ENCODE assay signal across 9 cellular contexts in the genomic region with DNA sequence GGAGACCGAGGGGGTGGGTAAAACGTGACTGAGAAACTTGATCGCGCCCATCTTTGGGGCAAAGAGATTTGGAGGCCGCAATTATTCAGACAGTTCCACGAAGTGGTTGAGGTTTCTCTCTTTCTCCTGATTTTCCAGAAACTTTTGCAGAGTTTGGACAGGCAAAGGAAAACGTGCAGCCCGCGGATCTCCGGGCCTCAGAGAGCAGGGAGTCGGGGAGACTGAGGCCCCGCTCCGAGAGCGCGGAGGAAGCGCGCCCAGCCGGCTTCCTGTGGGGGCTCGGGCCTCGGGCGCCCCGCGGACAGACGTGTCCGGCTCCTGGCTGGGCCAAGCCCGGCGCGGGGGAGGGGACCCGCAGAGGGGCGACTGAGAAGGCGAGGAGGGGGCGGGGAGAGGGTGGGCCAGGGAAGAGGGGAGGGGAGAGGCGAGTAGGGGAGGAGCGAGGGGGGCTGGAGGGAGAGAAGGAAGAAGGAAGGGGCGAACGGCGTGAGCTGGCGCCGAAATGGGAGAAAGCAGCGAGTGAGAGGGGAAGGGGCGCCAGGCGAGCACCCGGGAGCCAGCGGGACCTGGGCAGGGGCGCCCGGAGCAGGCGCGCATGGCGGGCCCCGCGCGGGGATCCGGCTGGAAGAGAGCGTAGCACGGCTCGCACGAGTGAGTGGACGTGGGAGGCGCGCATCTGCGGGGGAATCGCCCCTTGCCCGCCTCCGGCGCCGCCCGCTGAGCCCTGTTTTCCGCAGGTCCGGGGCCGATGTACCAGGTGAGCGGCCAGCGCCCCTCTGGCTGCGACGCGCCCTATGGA. TPM values are rescaled to one million over a fixed set of nuclear protein-coding genes. Genes with fewer than 3 reads are reported as not detected.
DNase-seq lines count a peak whose midpoint lies in the region; TF ChIP-seq lines count a peak whose summit lies in the region.
"Had no signal": no experiment of that assay in that cellular context is flagged by ENCODE, and none has a peak within 500 bp of the region (broad histone marks: within the 10 kb centered on the region; RNA-seq: fewer than 3 reads in every experiment).

A gene with protein sequence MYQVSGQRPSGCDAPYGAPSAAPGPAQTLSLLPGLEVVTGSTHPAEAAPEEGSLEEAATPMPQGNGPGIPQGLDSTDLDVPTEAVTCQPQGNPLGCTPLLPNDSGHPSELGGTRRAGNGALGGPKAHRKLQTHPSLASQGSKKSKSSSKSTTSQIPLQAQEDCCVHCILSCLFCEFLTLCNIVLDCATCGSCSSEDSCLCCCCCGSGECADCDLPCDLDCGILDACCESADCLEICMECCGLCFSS (plus strand): TSS at position 467 of the 799 bp plus-strand sequence. CDS start 282 bp downstream, at position 749.

- no peak within 1 kb of the TSS for H3K4me3 ChIP-seq in CD8-positive, alpha-beta memory T cell (ENCODE audit: low read length)
- H3K4me3 ChIP-seq in SJCRH30 = peak within 1 kb of the TSS; percentile 88
- peak within 1 kb of the TSS; percentile 61 for H3K4me3 ChIP-seq in fibroblast of pulmonary artery (replicated peaks; ENCODE audit: low read depth, low read length)
- H3K4me3 ChIP-seq in osteoblast (ENCODE audit: insufficient read depth, low read length) = no peak within 1 kb of the TSS
- H3K4me3 ChIP-seq: SJSA1 had no signal

- H3K27me3 ChIP-seq in CD8-positive, alpha-beta memory T cell (ENCODE audit: insufficient read depth, low read length, poor library complexity, severe bottlenecking) = peaks cover 23% of the 10 kb centered on the region
- H3K27me3 ChIP-seq in SJCRH30 (no peaks in the 10 kb centered on the region), osteoblast (ENCODE audit: insufficient read depth, low read length) (peaks cover 86% of the 10 kb centered on the region)

- no peak for DNase-seq in CD8-positive, alpha-beta memory T cell
- DNase-seq in SJCRH30 (peak; percentile 83 to 84), fibroblast of pulmonary artery (ENCODE audit: low read depth) (no peak), osteoblast (ENCODE audit: insufficient read length, low spot score, missing footprints) (peak; percentile 74), NOMO-1 (lab: John Stamatoyannopoulos, UW; ENCODE audit: unreplicated experiment in 2 of 2) (no peak), RPMI8226 (no peak), COR-L47 (lab: John Stamatoyannopoulos, UW) (no peak)
- no peak for DNase-seq in activated naive CD4-positive, alpha-beta T cell treated with anti-CD3 and anti-CD28 coated beads, Interleukin-2, amount 10 ng/mL, durations not matched to agents 7 days and 5 days

- no peaks in the 10 kb centered on the region for H3K36me3 ChIP-seq in CD8-positive, alpha-beta memory T cell (ENCODE audit: insufficient read depth, low read length)
- H3K36me3 ChIP-seq in SJCRH30 = peaks cover 9% of the 10 kb centered on the region
- H3K36me3 ChIP-seq in osteoblast (ENCODE audit: insufficient read depth, low read length) = no peaks in the 10 kb centered on the region
- H3K36me3 ChIP-seq: SJSA1 had no signal

- no peaks in the 10 kb centered on the region for H4K20me1 ChIP-seq in osteoblast (ENCODE audit: insufficient read depth, low read length)

- no peak within 1 kb of the TSS for H2AFZ ChIP-seq in osteoblast (ENCODE audit: low read length)

- no peak within 1 kb of the TSS for H3K27ac Mint-ChIP-seq in CD8-positive, alpha-beta memory T cell
- H3K27ac Mint-ChIP-seq in activated naive CD4-positive, alpha-beta T cell treated with anti-CD3 and anti-CD28 coated beads, Interleukin-2, amount 10 ng/mL, durations not matched to agents 7 days and 5 days = no peak within 1 kb of the TSS

- no peak within 1 kb of the TSS for H3K27ac ChIP-seq in CD8-positive, alpha-beta memory T cell (ENCODE audit: low read depth, low read length)
- H3K27ac ChIP-seq in SJCRH30 = peak within 1 kb of the TSS; percentile 92
- no peak within 1 kb of the TSS for H3K27ac ChIP-seq in osteoblast (ENCODE audit: low read depth, low read length)
- H3K27ac ChIP-seq: SJSA1 had no signal

- CTCF ChIA-PET in CD8-positive, alpha-beta memory T cell (lab: Charles Lee) = no interaction called here
- CTCF ChIA-PET in activated naive CD4-positive, alpha-beta T cell treated with anti-CD3 and anti-CD28 coated beads, Interleukin-2, amount 10 ng/mL, durations not matched to agents 7 days and 5 days (lab: Charles Lee) = no interaction called here

- peaks cover 4% of the 10 kb centered on the region for H3K4me1 ChIP-seq in CD8-positive, alpha-beta memory T cell (ENCODE audit: insufficient read depth, low read length)
- peaks cover 61% of the 10 kb centered on the region for H3K4me1 ChIP-seq in SJCRH30
- H3K4me1 ChIP-seq in osteoblast (ENCODE audit: insufficient read depth, low read length) = no peaks in the 10 kb centered on the region

- POLR2A ChIA-PET in CD8-positive, alpha-beta memory T cell (lab: Charles Lee) = no interaction called here

- TF ChIP-seq CTCF in fibroblast of pulmonary artery (IDR thresholded peaks at IDR 0.05; ENCODE audit: low read length, missing control alignments) = no peak
- TF ChIP-seq CTCF in osteoblast (IDR thresholded peaks at IDR 0.05; ENCODE audit: extremely low read depth, low read depth, low read length) = no peak

- H3K4me1 Mint-ChIP-seq in CD8-positive, alpha-beta memory T cell = peaks cover 0 to 11% (median 10%) of the 10 kb centered on the region in 3 donors
- H3K4me1 Mint-ChIP-seq in activated naive CD4-positive, alpha-beta T cell treated with anti-CD3 and anti-CD28 coated beads, Interleukin-2, amount 10 ng/mL, durations not matched to agents 7 days and 5 days = peaks cover 6% of the 10 kb centered on the region

- peaks cover 30 to 75% of the 10 kb centered on the region in 2 donors for H3K27me3 Mint-ChIP-seq in CD8-positive, alpha-beta memory T cell
- H3K27me3 Mint-ChIP-seq in activated naive CD4-positive, alpha-beta T cell treated with anti-CD3 and anti-CD28 coated beads, Interleukin-2, amount 10 ng/mL, durations not matched to agents 7 days and 5 days = peaks cover 96% of the 10 kb centered on the region

- peaks cover 0 to 1% (median 0%) of the 10 kb centered on the region in 5 donors for H3K9me3 Mint-ChIP-seq in CD8-positive, alpha-beta memory T cell
- no peaks in the 10 kb centered on the region for H3K9me3 Mint-ChIP-seq in activated naive CD4-positive, alpha-beta T cell treated with anti-CD3 and anti-CD28 coated beads, Interleukin-2, amount 10 ng/mL, durations not matched to agents 7 days and 5 days

- H3K79me2 ChIP-seq in osteoblast (ENCODE audit: insufficient read depth, low read length) = no peaks in the 10 kb centered on the region

- peak within 1 kb of the TSS in 5 of 7 donors; percentile 57 to 67 (median 63) for H3K4me3 Mint-ChIP-seq in CD8-positive, alpha-beta memory T cell
- H3K4me3 Mint-ChIP-seq in activated naive CD4-positive, alpha-beta T cell treated with anti-CD3 and anti-CD28 coated beads, Interleukin-2, amount 10 ng/mL, durations not matched to agents 7 days and 5 days = no peak within 1 kb of the TSS

- no peak within 1 kb of the TSS for H3K4me2 ChIP-seq in osteoblast (ENCODE audit: insufficient read depth, low read length)

- H3K9me3 ChIP-seq in CD8-positive, alpha-beta memory T cell (ENCODE audit: low read length) = no peaks in the 10 kb centered on the region
- H3K9me3 ChIP-seq in SJCRH30 (replicated peaks) (no peaks in the 10 kb centered on the region), osteoblast (ENCODE audit: low read depth, low read length) (no peaks in the 10 kb centered on the region)
- H3K9me3 ChIP-seq: SJSA1 had no signal

- no peaks in the 10 kb centered on the region for H3K36me3 Mint-ChIP-seq in CD8-positive, alpha-beta memory T cell
- H3K36me3 Mint-ChIP-seq in activated naive CD4-positive, alpha-beta T cell treated with anti-CD3 and anti-CD28 coated beads, Interleukin-2, amount 10 ng/mL, durations not matched to agents 7 days and 5 days = no peaks in the 10 kb centered on the region

RNA-seq across cellular contexts. Expression of the gene that starts here (rescaled TPM):
- not detected for total RNA-seq in CD8-positive, alpha-beta memory T cell
- polyA plus RNA-seq in CD8-positive, alpha-beta memory T cell = not detected
- total RNA-seq in SJCRH30 (2014; rRNA removed; shearing (Covaris generic)) = 166 and 176 TPM in 2 replicates
- total RNA-seq in osteoblast = 0.72 and 5.3 TPM in 2 replicates
- total RNA-seq: SJSA1 had no signal

Comparison
In these comparisons a context has a peak if more than half of its experiments do, and no peak if none do; other contexts are left out.
1. RNA of the gene that starts here (total RNA-seq): 166 to 176 TPM in SJCRH30; 0.72 to 5.3 TPM in osteoblast and not detected in CD8-positive, alpha-beta memory T cell; every median in the first group is over 10 times any median in the second.
2. DNase-seq: peak in SJCRH30 (2 of 2) and osteoblast (single experiment); none in CD8-positive, alpha-beta memory T cell (0 of 5), fibroblast of pulmonary artery (single experiment), NOMO-1 (0 of 2), RPMI8226 (single experiment), COR-L47 (single experiment) and activated naive CD4-positive, alpha-beta T cell treated with anti-CD3 and anti-CD28 coated beads, Interleukin-2, amount 10 ng/mL, durations not matched to agents 7 days and 5 days (single experiment).
3. H3K4me3 ChIP-seq: peak in SJCRH30 (single experiment) and fibroblast of pulmonary artery (single experiment); none in CD8-positive, alpha-beta memory T cell (single experiment) and osteoblast (single experiment).